Comparison of ENCODE assay signal across 8 cellular contexts in genomic region chr7:25813381-25813780, GRCh38.
"Had no signal": no experiment of that assay in that cellular context is flagged by ENCODE, and none has a peak within 500 bp of the region (broad histone marks: within the 10 kb centered on the region; RNA-seq: fewer than 3 reads in every experiment).

No MANE protein-coding gene starts in this region.

- H3K4me3 Mint-ChIP-seq: H9, IgD-negative memory B cell had no signal

- DNase-seq: GM23248, H9, HCEC 1CT had no signal

- H3K9me3 Mint-ChIP-seq: H9 had no signal

- H2AFZ ChIP-seq: GM23248 had no signal

- H3K36me3 Mint-ChIP-seq: IgD-negative memory B cell had no signal

- H3K4me1 Mint-ChIP-seq: H9, IgD-negative memory B cell had no signal

- FAIRE-seq: H1, H54, HepG2 had no signal

- H3K9ac ChIP-seq: GM23248 had no signal

- H3K27ac Mint-ChIP-seq: H9, IgD-negative memory B cell had no signal

- H3K4me3 ChIP-seq: GM23248 had no signal

- H3K27ac ChIP-seq: GM23248, HL-60 had no signal

- ATAC-seq: HepG2 had no signal
